In genomic region chr2:232332244-232332939, GRCh38 we compare ENCODE assay signal across 11 cellular contexts. TPM values are rescaled to one million over a fixed set of nuclear protein-coding genes. Genes with fewer than 3 reads are reported as not detected.
DNase-seq lines count a peak whose midpoint lies in the region; ATAC-seq and TF ChIP-seq lines count a peak whose summit lies in the region.
"Not testable (repeated sequence)": the region's sequence is repeated elsewhere in the genome, so short reads cannot be mapped to it uniquely, and the experiment has no call there.
"Had no signal": no experiment of that assay in that cellular context is flagged by ENCODE, and none has a peak within 500 bp of the region (broad histone marks: within the 10 kb centered on the region; RNA-seq: fewer than 3 reads in every experiment).

No MANE protein-coding gene starts in this region.

- TF ChIP-seq POLR2A in Peyer's patch (IDR thresholded peaks at IDR 0.05); suprapubic skin (IDR thresholded peaks at IDR 0.05): not testable (repeated sequence)

- not testable (repeated sequence) for H3K4ac ChIP-seq in neuronal stem cell (ENCODE audit: low read length)

- H3K23ac ChIP-seq in neuronal stem cell (ENCODE audit: low read depth, low read length, poor library complexity), result not testable (repeated sequence)

- H3K36me3 ChIP-seq in Peyer's patch; neuronal stem cell (replicated peaks in 1 of 2; ENCODE audit: control insufficient read depth in 2 of 2, insufficient read depth in 2 of 2, low read length in 2 of 2): not testable (repeated sequence)
- peaks cover 32% of the 10 kb centered on the region for H3K36me3 ChIP-seq in suprapubic skin

- not testable (repeated sequence) for H3K27me3 ChIP-seq in Peyer's patch; neuronal stem cell (ENCODE audit: control insufficient read depth in 3 of 3, insufficient read depth in 3 of 3, low read depth in 1 of 3, low read length in 3 of 3); suprapubic skin

- peak overlapping the region; percentile 89 for H3K14ac ChIP-seq in neuronal stem cell (ENCODE audit: low read length)

- not testable (repeated sequence) for H2BK15ac ChIP-seq in neuronal stem cell (ENCODE audit: low read length)

- peak in 2 of 3 donors; percentile 19 to 41 for DNase-seq in Peyer's patch
- peak; percentile 46 for DNase-seq in activated CD8-positive, alpha-beta memory T cell treated with anti-CD3 and anti-CD28 coated beads for 24 hours
- DNase-seq in activated naive CD4-positive, alpha-beta T cell treated with anti-CD3 and anti-CD28 coated beads, Interleukin-2, amount 50 U/mL, for 16 hours, result peak; percentile 1
- peak; percentile 27 for DNase-seq in Right ventricle myocardium superior
- peak; percentile 63 for DNase-seq in left lobe of liver (ENCODE audit: low spot score)
- DNase-seq in neuronal stem cell (ENCODE audit: low spot score), result not testable (repeated sequence)
- DNase-seq in suprapubic skin (ENCODE audit: low spot score in 2 of 2), result peak; percentile 28 to 37

- H3K4me3 ChIP-seq in Peyer's patch; neuronal stem cell (ENCODE audit: low read length in 2 of 2); suprapubic skin: not testable (repeated sequence)

- H2AFZ ChIP-seq in neuronal stem cell (ENCODE audit: low read length), result not testable (repeated sequence)

- H3K79me1 ChIP-seq in neuronal stem cell (ENCODE audit: low read depth, low read length), result not testable (repeated sequence)

- WGBS in neuronal stem cell (ENCODE audit: extremely low coverage in 2 of 2, insufficient read length in 2 of 2, insufficient replicate concordance in 1 of 2), 2 donors, result no CpG with 5 or more reads among the region's 26 CpGs
- WGBS in suprapubic skin, result 87% methylated on average over 6 of the region's 26 CpGs

- H2BK5ac ChIP-seq in neuronal stem cell (ENCODE audit: low read length), result not testable (repeated sequence)

- H4K8ac ChIP-seq in neuronal stem cell (ENCODE audit: low read depth, low read length), result not testable (repeated sequence)

- H3K4me1 ChIP-seq in Peyer's patch; neuronal stem cell (ENCODE audit: control insufficient read depth in 2 of 2, insufficient read depth in 1 of 2, low read depth in 1 of 2, low read length in 2 of 2); suprapubic skin: not testable (repeated sequence)

- not testable (repeated sequence) for H3K27ac ChIP-seq in Peyer's patch; neuronal stem cell (replicated peaks; ENCODE audit: low read length); suprapubic skin

- H3K9ac ChIP-seq in neuronal stem cell (ENCODE audit: low read depth, low read length, poor library complexity), result not testable (repeated sequence)

- not testable (repeated sequence) for TF ChIP-seq EP300 in suprapubic skin (IDR thresholded peaks at IDR 0.05)

- intact Hi-C loops in Right ventricle myocardium superior (cut with DNase I), result not testable (repeated sequence)

- not testable (repeated sequence) for TF ChIP-seq CTCF in Peyer's patch (IDR thresholded peaks at IDR 0.05); suprapubic skin (IDR thresholded peaks at IDR 0.05)

- H3K9me3 ChIP-seq in Peyer's patch; neuronal stem cell (replicated peaks in 1 of 2; ENCODE audit: control insufficient read depth in 2 of 2, insufficient read depth in 1 of 2, low read depth in 1 of 2, low read length in 2 of 2); suprapubic skin: not testable (repeated sequence)

- not testable (repeated sequence) for H2BK120ac ChIP-seq in neuronal stem cell (ENCODE audit: low read depth, low read length)

- not testable (repeated sequence) for H4K91ac ChIP-seq in neuronal stem cell (ENCODE audit: low read depth, low read length, poor library complexity)

- peak overlapping the region; percentile 48 for H3K18ac ChIP-seq in neuronal stem cell (ENCODE audit: low read length)

- not testable (repeated sequence) for H2AK5ac ChIP-seq in neuronal stem cell (ENCODE audit: low read depth, low read length)

- ATAC-seq in Right ventricle myocardium superior (ENCODE audit: poor library complexity) (peak; percentile 34), left lobe of liver (peak; percentile 88)

- not testable (repeated sequence) for H2BK12ac ChIP-seq in neuronal stem cell (ENCODE audit: low read length)

- not testable (repeated sequence) for H3K4me2 ChIP-seq in neuronal stem cell (ENCODE audit: insufficient read depth, low read length, poor library complexity, severe bottlenecking)

RNA-seq across cellular contexts. Expression of gene ALPP, which starts 46.2 kb away (rescaled TPM):
- total RNA-seq in Peyer's patch (not detected), Right ventricle myocardium superior (not detected), left lobe of liver (0.20 TPM), suprapubic skin (not detected)
- polyA plus RNA-seq in neuronal stem cell (2013, experiment 1 of 2), result not detected
- polyA plus RNA-seq in neuronal stem cell (2013, experiment 2 of 2), result not detected
- total RNA-seq: A673; CD4-positive, alpha-beta T cell; IMR-90; NCI-H460 had no signal
- polyA plus RNA-seq: IMR-90 had no signal
